Comparison of ENCODE assay signal across 8 cellular contexts in the genomic region with DNA sequence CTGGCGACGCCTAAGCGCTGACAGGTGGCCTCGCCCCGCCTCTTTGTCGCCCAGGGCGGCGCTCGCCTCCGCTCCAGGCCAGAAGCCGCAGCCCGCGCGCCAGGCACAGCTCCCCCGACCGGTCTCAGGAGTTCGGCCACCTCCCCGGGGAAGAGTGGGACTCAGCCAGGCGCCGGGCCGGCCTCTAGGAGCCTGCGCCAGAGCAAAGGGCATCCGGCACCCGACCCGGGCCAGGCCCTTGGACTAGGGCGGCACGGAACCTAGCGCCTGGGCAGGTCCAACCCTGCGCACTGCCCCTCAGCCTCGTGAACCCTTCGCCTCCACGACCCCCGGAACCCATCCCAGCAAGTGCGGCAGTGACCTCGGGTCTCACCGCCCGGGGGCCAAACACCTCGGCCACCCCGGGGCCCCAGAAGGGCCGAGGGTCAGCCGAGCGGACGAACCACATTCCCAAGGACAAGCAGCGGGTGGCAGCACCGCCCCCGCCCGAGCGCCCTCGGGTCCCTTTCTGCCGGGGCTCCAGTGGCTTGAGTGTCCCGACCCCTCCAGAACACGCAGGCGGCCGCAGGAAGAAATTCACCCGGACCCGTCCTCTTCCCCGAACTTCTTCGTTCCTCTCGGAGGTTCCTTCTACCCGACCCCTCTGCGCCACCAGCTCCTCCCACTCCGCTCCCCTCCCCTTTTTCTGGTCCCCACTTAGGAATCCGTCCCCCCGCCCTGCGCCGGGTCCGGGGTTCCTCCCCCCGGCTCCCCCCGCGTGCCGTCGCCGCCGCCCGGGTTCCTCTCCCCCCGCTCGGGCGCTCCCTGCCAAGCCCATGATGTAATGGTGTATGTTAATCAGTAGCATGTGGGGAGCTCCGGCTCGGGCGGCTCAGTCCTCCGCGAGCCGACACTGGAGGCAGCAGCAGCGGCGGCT. TPM values are rescaled to one million over a fixed set of nuclear protein-coding genes. Genes with fewer than 3 reads are reported as not detected.
DNase-seq lines count a peak whose midpoint lies in the region; ATAC-seq, FAIRE-seq and TF ChIP-seq lines count a peak whose summit lies in the region.

No MANE protein-coding gene starts in this region.

- FAIRE-seq in keratinocyte (lab: Jason Lieb, UNC), result no peak

- peaks cover 33% of the 10 kb centered on the region for H3K79me2 ChIP-seq in keratinocyte (ENCODE audit: control insufficient read depth, insufficient read depth, low read length)

- peak overlapping the region; percentile 76 to 91 (median 85) for H3K4me3 ChIP-seq in keratinocyte (ENCODE audit: control insufficient read depth in 2 of 3, extremely low read depth in 1 of 3, insufficient read depth in 2 of 3, low read depth in 1 of 3, low read length in 3 of 3)

- H3K27me3 ChIP-seq in keratinocyte (ENCODE audit: control insufficient read depth, extremely low read depth, insufficient read depth, low read length), result no peaks in the 10 kb centered on the region

- ATAC-seq in HG02852 (IDR thresholded peaks at IDR 0.05; ENCODE audit: unreplicated experiment), result peak; percentile 44

- peak in 1 of 3 experiments; percentile 23 for TF ChIP-seq CTCF in keratinocyte (optimal IDR thresholded peaks at IDR 0.05 in 1 of 3, IDR thresholded peaks at IDR 0.05 in 1 of 3, conservative IDR thresholded peaks at IDR 0.05 in 1 of 3; ENCODE audit: extremely low read depth in 1 of 3, insufficient read depth in 2 of 3, low read length in 3 of 3)

- peak overlapping the region; percentile 58 for H3K4me2 ChIP-seq in keratinocyte (ENCODE audit: control insufficient read depth, extremely low read depth, insufficient read depth, low read depth, low read length)

- H3K27ac ChIP-seq in keratinocyte (ENCODE audit: control insufficient read depth, insufficient read depth, low read length), result peak overlapping the region; percentile 78

- no peaks in the 10 kb centered on the region for H4K20me1 ChIP-seq in keratinocyte (ENCODE audit: control insufficient read depth, extremely low read depth, insufficient read depth, low read length)

- peak overlapping the region; percentile 76 for H2AFZ ChIP-seq in keratinocyte (ENCODE audit: control insufficient read depth, low read length)

- DNase-seq in NCI-H82 (lab: John Stamatoyannopoulos, UW), result peak; percentile 63
- no peak for DNase-seq in NCI-H82 treated with DMSO at 0.1 percent for 48 hours (lab: John Stamatoyannopoulos, UW; ENCODE audit: unreplicated experiment)
- peak; percentile 34 for DNase-seq in NCI-H2029 treated with DMSO at 0.1 percent for 48 hours (lab: John Stamatoyannopoulos, UW)
- peak; percentile 55 for DNase-seq in activated CD4-positive, CD25-positive, alpha-beta regulatory T cell treated with anti-CD3 and anti-CD28 coated beads, Interleukin-2, amount 50 U/mL, for 16 hours (ENCODE audit: low read depth, low spot score)
- DNase-seq in central memory CD4-positive, alpha-beta T cell, result peak; percentile 83
- DNase-seq in keratinocyte (ENCODE audit: low read depth, low spot score), result no peak
- DNase-seq in stimulated activated CD4-positive, alpha-beta T cell treated with anti-CD3 and anti-CD28 coated beads, Interleukin-12 subunit alpha, Interleukin-12 subunit beta, amount 100 ng/mL, for 48 hours (ENCODE audit: low read depth in 2 of 3, low spot score in 1 of 3), result peak; percentile 45 to 68 (median 52)

- H3K4me1 ChIP-seq in keratinocyte (ENCODE audit: control insufficient read depth, extremely low read depth, insufficient read depth, low read length), result peaks cover 29% of the 10 kb centered on the region

- H3K9me3 ChIP-seq in keratinocyte (ENCODE audit: control insufficient read depth, low read depth, low read length), result no peaks in the 10 kb centered on the region

- peak overlapping the region; percentile 90 for H3K9ac ChIP-seq in keratinocyte (ENCODE audit: control insufficient read depth, extremely low read depth, insufficient read depth, low read length)

- H3K36me3 ChIP-seq in keratinocyte (ENCODE audit: control insufficient read depth in 2 of 2, extremely low read depth in 1 of 2, insufficient read depth in 2 of 2, low read length in 2 of 2), result peaks cover 1 to 6% of the 10 kb centered on the region in 2 experiments

- dilution Hi-C loops in keratinocyte (cut with MboI; ENCODE audit: extremely low pct_ligation_motif_present, low sequenced_read_pairs), result no loop called here

- H3K9me1 ChIP-seq in keratinocyte (ENCODE audit: control insufficient read depth, extremely low read depth, insufficient read depth, low read length), result no peaks in the 10 kb centered on the region

RNA-seq across cellular contexts. Expression of gene SAMD4A, which starts 1.4 kb away (rescaled TPM):
- 10.5 to 16.2 TPM (median 11.3 TPM) in 3 replicates for polyA plus RNA-seq in keratinocyte
- polyA plus RNA-seq in keratinocyte (2011; ENCODE audit: low read depth), result 10.2 TPM
- polyA plus RNA-seq in keratinocyte (2011; cell fraction: cytosol; rRNA removed), result 16.9 and 18.0 TPM in 2 replicates
- 66.2 and 90.8 TPM in 2 replicates for polyA plus RNA-seq in keratinocyte (2011; cell fraction: nucleus; rRNA removed)
- polyA plus RNA-seq in keratinocyte (2012; ENCODE audit: low replicate concordance), result 11.9 and 20.4 TPM in 2 replicates
- polyA minus RNA-seq in keratinocyte, result 33.7 to 69.4 TPM (median 42.7 TPM) in 3 replicates
- polyA minus RNA-seq in keratinocyte (2011; cell fraction: cytosol; rRNA and poly(A)+ RNA removed), result 30.1 TPM
- polyA minus RNA-seq in keratinocyte (2011; cell fraction: nucleus; rRNA and poly(A)+ RNA removed), result 65.0 and 134 TPM in 2 replicates

RNA-seq across cellular contexts. Expression of gene CGRRF1, which starts 55.8 kb away (rescaled TPM):
- polyA plus RNA-seq in keratinocyte, result 10.9 to 19.5 TPM (median 17.0 TPM) in 3 replicates
- polyA plus RNA-seq in keratinocyte (2011; ENCODE audit: low read depth), result 9.3 TPM
- polyA plus RNA-seq in keratinocyte (2011; cell fraction: cytosol; rRNA removed), result 9.6 and 22.3 TPM in 2 replicates
- 11.9 and 13.3 TPM in 2 replicates for polyA plus RNA-seq in keratinocyte (2011; cell fraction: nucleus; rRNA removed)
- 14.1 and 14.7 TPM in 2 replicates for polyA plus RNA-seq in keratinocyte (2012; ENCODE audit: low replicate concordance)
- 0.82 to 6.6 TPM (median 5.8 TPM) in 3 replicates for polyA minus RNA-seq in keratinocyte
- polyA minus RNA-seq in keratinocyte (2011; cell fraction: cytosol; rRNA and poly(A)+ RNA removed), result 5.9 TPM
- polyA minus RNA-seq in keratinocyte (2011; cell fraction: nucleus; rRNA and poly(A)+ RNA removed), result 3.8 and 4.1 TPM in 2 replicates

Comparison
In these comparisons a context has a peak if more than half of its experiments do, and no peak if none do; other contexts are left out.
1. DNase-seq: peak in NCI-H82 (single experiment), NCI-H2029 treated with DMSO at 0.1 percent for 48 hours (single experiment), activated CD4-positive, CD25-positive, alpha-beta regulatory T cell treated with anti-CD3 and anti-CD28 coated beads, Interleukin-2, amount 50 U/mL, for 16 hours (single experiment), central memory CD4-positive, alpha-beta T cell (single experiment) and stimulated activated CD4-positive, alpha-beta T cell treated with anti-CD3 and anti-CD28 coated beads, Interleukin-12 subunit alpha, Interleukin-12 subunit beta, amount 100 ng/mL, for 48 hours (3 of 3); none in NCI-H82 treated with DMSO at 0.1 percent for 48 hours (single experiment) and keratinocyte (single experiment).